1 cellular context compared by ENCODE assay signal in the genomic region with DNA sequence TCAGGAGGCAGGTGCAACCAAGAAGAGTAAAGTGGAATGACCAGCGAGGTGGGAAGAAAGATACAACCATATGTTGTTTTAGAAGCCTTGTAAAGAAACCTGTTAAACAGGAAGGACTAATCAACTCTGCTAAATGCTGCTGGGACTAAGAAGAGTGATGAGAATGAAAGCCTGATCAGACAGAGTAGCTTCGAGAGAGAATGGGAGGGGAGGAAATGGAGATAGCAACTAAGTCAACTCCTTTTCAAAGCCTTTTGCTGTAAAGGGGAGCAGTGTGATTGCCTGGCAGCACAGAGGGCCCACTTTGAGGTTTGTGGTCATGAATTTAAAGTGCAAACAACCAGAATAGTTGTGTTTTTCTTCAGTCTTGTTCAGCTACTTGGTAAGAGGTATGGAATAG.
A peak's percentile ranks its signal among the peaks of the same experiment; 100 is the strongest.
TF ChIP-seq lines count a peak whose summit lies in the region.

No MANE protein-coding gene starts in this region.

TF ChIP-seq in GM12878, 131 proteins besides CTCF, POLR2A, EP300 and RAD21:
- no peak for TF ChIP-seq KDM1A (IDR thresholded peaks at IDR 0.05; ENCODE audit: borderline replicate concordance)
- TF ChIP-seq RUNX3 (IDR thresholded peaks at IDR 0.05; ENCODE audit: low read length) = peak; percentile 59
TF ChIP-seq in GM12878: peak in this region for 1.
